In genomic region chr12:47087088-47087688, GRCh38 we compare ENCODE assay signal across 12 cellular contexts. TPM values are rescaled to one million over a fixed set of nuclear protein-coding genes. Genes with fewer than 3 reads are reported as not detected.
DNase-seq lines count a peak whose midpoint lies in the region; ATAC-seq and TF ChIP-seq lines count a peak whose summit lies in the region.
"Had no signal": no experiment of that assay in that cellular context is flagged by ENCODE, and none has a peak within 500 bp of the region (broad histone marks: within the 10 kb centered on the region; RNA-seq: fewer than 3 reads in every experiment).

No MANE protein-coding gene starts in this region.

- H4K91ac ChIP-seq in mesenchymal stem cell (ENCODE audit: low read length) = no peak overlapping the region

- POLR2A ChIA-PET in T-cell (lab: Charles Lee) = interaction anchor here in 1 of 2 donors (1.0 kb wide), 1 partner anchor 11 kb away, joined by 3 read pairs; no protein-coding TSS in a partner anchor

- H3K4ac ChIP-seq in mesenchymal stem cell (ENCODE audit: low read depth in 1 of 2, low read length in 2 of 2) = no peak overlapping the region

- H2BK120ac ChIP-seq in mesenchymal stem cell (ENCODE audit: low read depth, low read length) = no peak overlapping the region

- H3K36me3 ChIP-seq in mesenchymal stem cell (ENCODE audit: control insufficient read depth in 1 of 2, insufficient read depth in 2 of 2, low read depth in 1 of 2, low read length in 2 of 2) = no peaks in the 10 kb centered on the region
- H3K36me3 ChIP-seq: thyroid gland had no signal

- CTCF ChIA-PET in T-cell (lab: Charles Lee) = interaction anchor here in 1 of 2 donors (0.5 to 1.9 kb wide), 2 partner anchors 8 to 105 kb away, joined by 3 to 6 read pairs; no protein-coding TSS in a partner anchor

- TF ChIP-seq CTCF in AG10803 (conservative IDR thresholded peaks at IDR 0.05; ENCODE audit: low read length) (no peak), GM10266 (IDR thresholded peaks at IDR 0.05; ENCODE audit: control insufficient read depth, insufficient read depth, low read depth, missing control alignments) (no peak), nephron progenitor cell (IDR thresholded peaks at IDR 0.05) (no peak)

- peak; percentile 48 for DNase-seq in AG10803 (ENCODE audit: low read depth)
- DNase-seq in NCI-H1092 (lab: John Stamatoyannopoulos, UW) = peak; percentile 56
- DNase-seq in T-cell = no peak
- peak; percentile 27 for DNase-seq in mesenchymal stem cell
- no peak for DNase-seq in GM10266 (ENCODE audit: extremely low spot score)
- no peak for DNase-seq in HCEC 1CT
- no peak for DNase-seq in nephron progenitor cell
- DNase-seq in activated CD8-positive, alpha-beta memory T cell treated with anti-CD3 and anti-CD28 coated beads, Interleukin-2, amount 50 U/mL, for 4 hours = no peak
- DNase-seq: NCI-H1436 treated with DMSO at 0.1 percent for 48 hours, OCI-M1, right cardiac atrium, thyroid gland had no signal

- peak overlapping the region; percentile 9 to 30 for H3K27ac Mint-ChIP-seq in T-cell
- no peak overlapping the region for H3K27ac Mint-ChIP-seq in nephron progenitor cell

- H3K4me3 Mint-ChIP-seq in T-cell (no peak overlapping the region), nephron progenitor cell (no peak overlapping the region)

- H3K4me1 Mint-ChIP-seq in T-cell (peaks cover 47 to 52% (median 48%) of the 10 kb centered on the region in 3 donors), nephron progenitor cell (peaks cover 26% of the 10 kb centered on the region)

- H3K27me3 ChIP-seq in mesenchymal stem cell (ENCODE audit: control insufficient read depth in 1 of 2, insufficient read depth in 1 of 2, low read length in 2 of 2) = no peaks in the 10 kb centered on the region
- H3K27me3 ChIP-seq: thyroid gland had no signal

- no peak overlapping the region for H2AK5ac ChIP-seq in mesenchymal stem cell (ENCODE audit: low read length, severe bottlenecking)

- no peak for ATAC-seq in T-cell (replicated peaks in 1 of 4)
- ATAC-seq: right cardiac atrium had no signal

- H3K79me1 ChIP-seq in mesenchymal stem cell (replicated peaks; ENCODE audit: low read length, poor library complexity, severe bottlenecking) = peaks cover 3% of the 10 kb centered on the region

- H3K23ac ChIP-seq in mesenchymal stem cell (ENCODE audit: low read length in 2 of 2) = no peak overlapping the region

- peak overlapping the region; percentile 87 for H2BK5ac ChIP-seq in mesenchymal stem cell (ENCODE audit: low read depth, low read length, poor library complexity, severe bottlenecking)

- H4K8ac ChIP-seq in mesenchymal stem cell (ENCODE audit: low read length) = no peak overlapping the region

- H3K27ac ChIP-seq in mesenchymal stem cell (ENCODE audit: low read length, poor library complexity, severe bottlenecking) = peak overlapping the region; percentile 85
- H3K27ac ChIP-seq: thyroid gland had no signal

- H3K27me3 Mint-ChIP-seq in T-cell (no peaks in the 10 kb centered on the region), nephron progenitor cell (ENCODE audit: low read depth, poor library complexity) (peaks cover 6% of the 10 kb centered on the region)

- H3K4me2 ChIP-seq in mesenchymal stem cell (ENCODE audit: low read length, poor library complexity, severe bottlenecking) = peak overlapping the region; percentile 21

- no peaks in the 10 kb centered on the region for H3K9me3 ChIP-seq in mesenchymal stem cell (ENCODE audit: control insufficient read depth, low read length)
- H3K9me3 ChIP-seq: thyroid gland had no signal

- H3K18ac ChIP-seq in mesenchymal stem cell (ENCODE audit: low read depth in 1 of 2, low read length in 2 of 2) = no peak overlapping the region

- H3K9ac ChIP-seq in mesenchymal stem cell (ENCODE audit: low read length) = no peak overlapping the region

- H2BK15ac ChIP-seq in mesenchymal stem cell (ENCODE audit: low read depth, poor library complexity, severe bottlenecking) = no peak overlapping the region

- H3K4me3 ChIP-seq in AG10803 (ENCODE audit: low read length) (no peak overlapping the region), mesenchymal stem cell (ENCODE audit: insufficient read depth in 1 of 2, low read depth in 1 of 2, low read length in 2 of 2) (no peak overlapping the region)
- H3K4me3 ChIP-seq: thyroid gland had no signal

- H3K4me1 ChIP-seq in mesenchymal stem cell (ENCODE audit: control insufficient read depth, insufficient read depth, low read depth, low read length) = peaks cover 11% of the 10 kb centered on the region

- H2AFZ ChIP-seq in mesenchymal stem cell (ENCODE audit: low read depth, low read length) = no peak overlapping the region

- H3K9me3 Mint-ChIP-seq in T-cell (peaks cover 0 to 22% (median 2%) of the 10 kb centered on the region in 3 donors), nephron progenitor cell (no peaks in the 10 kb centered on the region)

- WGBS in mesenchymal stem cell = 100% methylated on average over 1 of the region's 2 CpGs

- no peak overlapping the region for H3K14ac ChIP-seq in mesenchymal stem cell (ENCODE audit: low read length in 2 of 2)

- H2BK12ac ChIP-seq in mesenchymal stem cell (ENCODE audit: low read length in 2 of 2) = no peak overlapping the region

- H3K36me3 Mint-ChIP-seq in T-cell (peaks cover 12% of the 10 kb centered on the region), nephron progenitor cell (ENCODE audit: low read depth) (no peaks in the 10 kb centered on the region)

RNA-seq across cellular contexts. Expression of gene AMIGO2, which starts 7.4 kb away (rescaled TPM):
- 10 to 100 TPM in 3 of 5 donors, 1 to 10 TPM in 2; 9.6 to 15.4 (median 14.2) TPM for total RNA-seq in T-cell
- 13.2 TPM for polyA plus RNA-seq in mesenchymal stem cell (2013, experiment 1 of 2)
- polyA plus RNA-seq in mesenchymal stem cell (2013, experiment 2 of 2) = 13.5 TPM

RNA-seq across cellular contexts. Expression of gene PCED1B, which starts 7.8 kb away (rescaled TPM):
- 100 to 1,000 TPM in 4 of 5 donors, 10 to 100 TPM in 1; 53.7 to 159 (median 119) TPM for total RNA-seq in T-cell
- 3.0 TPM for polyA plus RNA-seq in mesenchymal stem cell (2013, experiment 1 of 2)
- polyA plus RNA-seq in mesenchymal stem cell (2013, experiment 2 of 2) = 2.4 TPM

Comparison
In these comparisons a context has a peak if more than half of its experiments do, and no peak if none do; other contexts are left out.
1. DNase-seq: peak in AG10803 (single experiment), NCI-H1092 (single experiment) and mesenchymal stem cell (single experiment); none in T-cell (0 of 34), GM10266 (single experiment), HCEC 1CT (single experiment), nephron progenitor cell (single experiment) and activated CD8-positive, alpha-beta memory T cell treated with anti-CD3 and anti-CD28 coated beads, Interleukin-2, amount 50 U/mL, for 4 hours (single experiment).